In genomic region chr7:131578602-131579001, GRCh38 we compare ENCODE assay signal across 1 cellular context.
TF ChIP-seq lines count a peak whose summit lies in the region.

No MANE protein-coding gene starts in this region.

TF ChIP-seq in SK-N-SH, 30 proteins besides CTCF, POLR2A, EP300 and RAD21 (continued from another document):
- TF ChIP-seq IRF3 (IDR thresholded peaks at IDR 0.05; ENCODE audit: low read depth, low read length), result no peak
- TF ChIP-seq MXI1 (IDR thresholded peaks at IDR 0.05; ENCODE audit: low read depth, low read length), result no peak
- TF ChIP-seq NFIC (IDR thresholded peaks at IDR 0.05; ENCODE audit: borderline replicate concordance), result no peak
- no peak for TF ChIP-seq SMC3 (IDR thresholded peaks at IDR 0.05; ENCODE audit: low read depth, low read length)
- no peak for TF ChIP-seq JUND (IDR thresholded peaks at IDR 0.05)
- TF ChIP-seq RCOR1 (IDR thresholded peaks at IDR 0.05; ENCODE audit: low read length), result no peak
- no peak for TF ChIP-seq TEAD4 (IDR thresholded peaks at IDR 0.05; ENCODE audit: borderline replicate concordance, insufficient read depth)
- TF ChIP-seq REST (IDR thresholded peaks at IDR 0.05; ENCODE audit: low read depth, low read length), result no peak
- TF ChIP-seq MEF2A (IDR thresholded peaks at IDR 0.05; ENCODE audit: borderline replicate concordance, low read depth), result no peak
